12 cellular contexts compared by ENCODE assay signal in the genomic region with DNA sequence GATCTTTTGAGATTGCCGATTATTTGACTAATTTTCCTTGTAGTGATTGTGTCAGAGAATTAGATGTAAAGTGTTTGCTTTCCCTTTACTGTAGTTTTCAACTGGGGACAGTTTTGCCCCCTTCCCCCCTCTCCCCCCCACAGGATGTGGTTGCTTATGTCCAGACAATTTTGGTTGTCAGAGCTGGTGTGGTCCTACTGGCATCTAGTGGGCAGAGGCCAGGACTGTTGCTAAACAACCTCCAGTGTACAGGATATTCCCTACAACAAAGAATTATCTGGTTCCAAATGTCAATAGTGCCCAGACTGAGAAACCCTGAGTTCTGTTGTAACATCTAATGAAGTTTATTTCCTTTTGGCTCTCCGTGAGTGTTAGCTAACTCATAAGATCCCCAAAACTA. TPM values are rescaled to one million over a fixed set of nuclear protein-coding genes. Genes with fewer than 3 reads are reported as not detected.
DNase-seq lines count a peak whose midpoint lies in the region; ATAC-seq, FAIRE-seq and TF ChIP-seq lines count a peak whose summit lies in the region.
"Had no signal": no experiment of that assay in that cellular context is flagged by ENCODE, and none has a peak within 500 bp of the region (broad histone marks: within the 10 kb centered on the region; RNA-seq: fewer than 3 reads in every experiment).

No MANE protein-coding gene starts in this region.

- H3K9ac ChIP-seq in mammary epithelial cell (ENCODE audit: insufficient read depth, low read length) = no peak overlapping the region

- POLR2A ChIA-PET in MCF 10A (lab: Yijun Ruan, JAX) = no interaction called here
- POLR2A ChIA-PET in HEK293T (lab: Yijun Ruan, JAX) = no interaction called here

- no peaks in the 10 kb centered on the region for H3K9me3 ChIP-seq in mammary epithelial cell (replicated peaks; ENCODE audit: insufficient read depth, low read length)
- H3K9me3 ChIP-seq: ovary had no signal

- TF ChIP-seq CTCF in MCF 10A (IDR thresholded peaks at IDR 0.05; ENCODE audit: unreplicated experiment) (no peak), mammary epithelial cell (conservative IDR thresholded peaks at IDR 0.05 in 1 of 2, IDR thresholded peaks at IDR 0.05 in 1 of 2; ENCODE audit: extremely low read depth in 1 of 2, insufficient read depth in 1 of 2, low read depth in 1 of 2, low read length in 2 of 2) (peak in 1 of 2 donors; percentile 12), fibroblast of the aortic adventitia (IDR thresholded peaks at IDR 0.05; ENCODE audit: insufficient read depth, low read length) (peak; percentile 38)

- DNase-seq in MCF 10A (ENCODE audit: unreplicated experiment) = peak; percentile 5
- no peak for DNase-seq in mammary epithelial cell
- DNase-seq in fibroblast of the aortic adventitia (ENCODE audit: low read depth) = peak; percentile 55
- DNase-seq in urothelium cell line (ENCODE audit: low spot score) = peak; percentile 21
- no peak for DNase-seq in GF-D8 (lab: John Stamatoyannopoulos, UW)
- DNase-seq in HEK293T (ENCODE audit: extremely low spot score) = no peak
- DNase-seq: NCI-H1436 treated with DMSO at 0.1 percent for 48 hours, ovary had no signal

- H4K20me1 ChIP-seq in mammary epithelial cell (ENCODE audit: insufficient read depth, low read length) = no peaks in the 10 kb centered on the region

- H3K4me1 ChIP-seq in mammary epithelial cell (ENCODE audit: insufficient read depth, low read length) = no peaks in the 10 kb centered on the region

- WGBS in mammary epithelial cell (ENCODE audit: low coverage, missing lambda C conversion rate) = 100% methylated on average over 2 of the region's 2 CpGs

- no peak overlapping the region for H3K4me3 Mint-ChIP-seq in MCF 10A (ENCODE audit: unreplicated experiment)
- H3K4me3 Mint-ChIP-seq: type B pancreatic cell had no signal

- dilution Hi-C loops in mammary epithelial cell (cut with HindIII; ENCODE audit: low sequenced_read_pairs) = no loop called here

- no peaks in the 10 kb centered on the region for H3K9me3 Mint-ChIP-seq in MCF 10A (ENCODE audit: unreplicated experiment)
- H3K9me3 Mint-ChIP-seq: type B pancreatic cell had no signal

- no peak overlapping the region for H2AFZ ChIP-seq in mammary epithelial cell (ENCODE audit: low read depth, low read length)

- in situ Hi-C loops in mammary epithelial cell (cut with MboI; ENCODE audit: low sequenced_read_pairs in 2 of 2) = no loop called here

- H3K4me1 Mint-ChIP-seq in MCF 10A (ENCODE audit: insufficient read depth, unreplicated experiment) = no peaks in the 10 kb centered on the region

- no peak for FAIRE-seq in urothelium cell line (lab: Jason Lieb, UNC)

- no peaks in the 10 kb centered on the region for H3K36me3 ChIP-seq in mammary epithelial cell (ENCODE audit: insufficient read depth, low read length)
- H3K36me3 ChIP-seq: ovary had no signal

- no peak overlapping the region for H3K27ac ChIP-seq in mammary epithelial cell (ENCODE audit: insufficient read depth, low read depth, low read length)
- H3K27ac ChIP-seq: coronary artery, ovary had no signal

- H3K79me2 ChIP-seq in mammary epithelial cell (ENCODE audit: insufficient read depth, low read length) = no peaks in the 10 kb centered on the region

- no peaks in the 10 kb centered on the region for H3K36me3 Mint-ChIP-seq in MCF 10A (ENCODE audit: insufficient read depth, unreplicated experiment)

- ATAC-seq in SK-N-SH treated with all-trans-retinoic acid at 6 μM for 48 hours (peak; percentile 65; the same call in 2 of the 3 replicates), HG02938 (IDR thresholded peaks at IDR 0.05; ENCODE audit: unreplicated experiment) (no peak)

- H3K4me2 ChIP-seq in mammary epithelial cell (ENCODE audit: insufficient read depth, low read depth, low read length) = no peak overlapping the region

- intact Hi-C loops in MCF 10A (cut with micrococcal nuclease) (no loop called here), mammary epithelial cell (cut with micrococcal nuclease) (no loop called here)

- no peaks in the 10 kb centered on the region for H3K27me3 ChIP-seq in mammary epithelial cell (ENCODE audit: insufficient read depth, low read length)
- H3K27me3 ChIP-seq: ovary had no signal

- no TSS peak for BruUV-seq in MCF 10A (replicated peaks; lab: Mats Ljungman, UMichigan)
- BruUV-seq in mammary epithelial cell (replicated peaks; lab: Mats Ljungman, UMichigan) = no TSS peak

- H3K27ac Mint-ChIP-seq in MCF 10A (ENCODE audit: low read depth, unreplicated experiment) = no peak overlapping the region

- no peaks in the 10 kb centered on the region for H3K27me3 Mint-ChIP-seq in MCF 10A (ENCODE audit: insufficient read depth, unreplicated experiment)
- H3K27me3 Mint-ChIP-seq: type B pancreatic cell had no signal

- H3K4me3 ChIP-seq in mammary epithelial cell (replicated peaks in 1 of 3; ENCODE audit: insufficient read depth in 1 of 3, low read depth in 2 of 3, low read length in 3 of 3) (no peak overlapping the region), fibroblast of the aortic adventitia (ENCODE audit: low read depth, low read length) (no peak overlapping the region)
- H3K4me3 ChIP-seq: coronary artery, ovary had no signal

- CTCF ChIA-PET in MCF 10A (lab: Yijun Ruan, JAX) (interaction anchor here (0.6 kb wide), 2 partner anchors 671 to 1075 kb away, joined by 3 read pairs; partner anchors contain the start of gene NR4A3), mammary epithelial cell (lab: Charles Lee; ENCODE audit: low non-redundant PET) (interaction anchor here (0.6 kb wide), 1 partner anchor 141 kb away, joined by 3 read pairs; no protein-coding TSS in a partner anchor), HEK293T (lab: Yijun Ruan, JAX) (no interaction called here)

TF ChIP-seq in SK-N-SH treated with all-trans-retinoic acid at 6 μM for 48 hours, 23 proteins besides CTCF, POLR2A, EP300 and RAD21 (continues in another document):
- TF ChIP-seq ZC3H10 (CRISPR knock-in tag; IDR thresholded peaks at IDR 0.05) = no peak
- TF ChIP-seq POU6F1 (CRISPR knock-in tag; IDR thresholded peaks at IDR 0.05; ENCODE audit: borderline replicate concordance, low read depth) = no peak
- TF ChIP-seq SNAI2 (CRISPR knock-in tag; IDR thresholded peaks at IDR 0.05) = no peak
- TF ChIP-seq ESRRG (CRISPR knock-in tag; IDR thresholded peaks at IDR 0.05) = no peak

TF ChIP-seq in HEK293T, 16 proteins besides CTCF, POLR2A, EP300 and RAD21:
- TF ChIP-seq HDGF (IDR thresholded peaks at IDR 0.05; ENCODE audit: borderline replicate concordance) (no peak), FOXK2 (IDR thresholded peaks at IDR 0.05) (no peak), TARDBP (IDR thresholded peaks at IDR 0.05) (no peak), BHLHE40 (IDR thresholded peaks at IDR 0.05; ENCODE audit: borderline replicate concordance) (no peak), LEF1 (IDR thresholded peaks at IDR 0.05; ENCODE audit: borderline replicate concordance) (no peak), ZNF384 (IDR thresholded peaks at IDR 0.05) (no peak), L3MBTL2 (conservative IDR thresholded peaks at IDR 0.05) (no peak), PKNOX1 (IDR thresholded peaks at IDR 0.05) (no peak), SUZ12 (IDR thresholded peaks at IDR 0.05) (no peak)

RNA-seq across cellular contexts. Expression of gene TMEFF1, which starts 20.0 kb away (rescaled TPM):
- 0.28 and 0.56 TPM in 2 replicates for total RNA-seq in MCF 10A (2022)
- total RNA-seq in mammary epithelial cell = under 1 TPM; 0.26 to 0.33 TPM
- polyA plus RNA-seq in mammary epithelial cell = 0.32 TPM
- polyA minus RNA-seq in mammary epithelial cell = not detected
- total RNA-seq in fibroblast of the aortic adventitia (ENCODE audit: low replicate concordance) = 0.49 and 1.3 TPM in 2 replicates

Comparison
In these comparisons a context has a peak if more than half of its experiments do, and no peak if none do; other contexts are left out.
1. DNase-seq: peak in MCF 10A (single experiment), fibroblast of the aortic adventitia (single experiment) and urothelium cell line (single experiment); none in mammary epithelial cell (single experiment), GF-D8 (single experiment) and HEK293T (single experiment).